ENCODE assay signal across 27 cellular contexts in the genomic region with DNA sequence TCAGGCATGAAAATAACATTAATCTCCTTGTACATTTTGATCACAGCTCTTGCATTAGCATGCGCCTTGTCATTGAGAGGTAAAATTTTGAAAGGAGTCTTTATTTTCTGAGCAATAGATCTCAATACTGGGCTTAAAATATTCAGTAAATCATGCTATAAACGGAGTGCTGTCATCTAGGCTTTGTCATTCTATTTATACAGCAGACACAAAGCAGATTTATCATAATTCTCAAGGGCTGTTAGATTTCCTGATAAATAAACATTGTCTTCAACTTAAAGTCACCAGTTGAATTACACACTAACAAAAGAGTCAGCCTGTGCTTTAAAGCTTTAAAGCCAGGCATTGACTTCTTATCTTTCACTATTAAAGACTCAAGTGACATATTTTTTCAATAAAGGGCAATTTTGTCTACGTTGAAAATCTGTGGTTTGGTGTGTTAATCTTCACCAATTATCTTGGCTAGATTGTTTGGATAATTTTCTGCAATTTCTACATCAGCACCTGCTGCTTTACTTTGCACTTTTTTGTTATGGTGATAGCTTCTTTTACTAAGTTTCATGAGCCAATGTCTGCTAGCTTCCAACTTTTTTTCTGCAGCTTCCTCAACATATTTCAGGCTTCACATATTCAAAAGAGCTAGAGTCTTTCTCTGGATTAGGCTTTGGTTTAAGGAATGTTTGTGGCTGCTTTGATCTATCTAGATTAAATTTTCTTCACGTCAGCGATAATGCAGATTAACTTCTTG. TPM values are rescaled to one million over a fixed set of nuclear protein-coding genes. Genes with fewer than 3 reads are reported as not detected.
DNase-seq lines count a peak whose midpoint lies in the region; ATAC-seq and TF ChIP-seq lines count a peak whose summit lies in the region.
"Had no signal": no experiment of that assay in that cellular context is flagged by ENCODE, and none has a peak within 500 bp of the region (broad histone marks: within the 10 kb centered on the region; RNA-seq: fewer than 3 reads in every experiment).

No MANE protein-coding gene starts in this region.

- in situ Hi-C loops in HAP-1 (cut with MboI; ENCODE audit: low sequenced_read_pairs), result no loop called here

- H3K36me3 Mint-ChIP-seq in nephron (ENCODE audit: low read depth), result no peaks in the 10 kb centered on the region
- no peaks in the 10 kb centered on the region for H3K36me3 Mint-ChIP-seq in stimulated activated naive B cell treated with anti-CD40 and anti-IgM and Interleukin-4, amounts not matched to agents 10 μg/mL and 1 μg/mL and 100 μg/mL, for 72 hours
- H3K36me3 Mint-ChIP-seq in CD8-positive, alpha-beta memory T cell, result no peaks in the 10 kb centered on the region
- H3K36me3 Mint-ChIP-seq: activated naive CD4-positive, alpha-beta T cell treated with anti-CD3 and anti-CD28 coated beads, Interleukin-2, amount 50 U/mL, for 24 hours; natural killer cell treated with Interleukin-12 subunit alpha and Interleukin-12 subunit beta and Interleukin-15 and Interleukin-18, amount 100 ng/mL, for 72 hours; type B pancreatic cell had no signal

- POLR2A ChIA-PET in CD8-positive, alpha-beta memory T cell (lab: Charles Lee), result no interaction called here

- H3K36me3 ChIP-seq in HAP-1 (replicated peaks), result no peaks in the 10 kb centered on the region
- H3K36me3 ChIP-seq in CD8-positive, alpha-beta memory T cell (ENCODE audit: insufficient read depth, low read length), result no peaks in the 10 kb centered on the region
- H3K36me3 ChIP-seq: ascending aorta, esophagus muscularis mucosa had no signal

- peaks cover 12% of the 10 kb centered on the region for H3K4me1 Mint-ChIP-seq in nephron
- H3K4me1 Mint-ChIP-seq in stimulated activated naive B cell treated with anti-CD40 and anti-IgM and Interleukin-4, amounts not matched to agents 10 μg/mL and 1 μg/mL and 100 μg/mL, for 72 hours, result no peaks in the 10 kb centered on the region
- H3K4me1 Mint-ChIP-seq in CD8-positive, alpha-beta memory T cell, result no peaks in the 10 kb centered on the region
- H3K4me1 Mint-ChIP-seq: activated CD4-positive, alpha-beta T cell treated with anti-CD3 and anti-CD28 coated beads for 36 hours; activated naive CD4-positive, alpha-beta T cell treated with anti-CD3 and anti-CD28 coated beads, Interleukin-2, amount 50 U/mL, for 24 hours had no signal

- H3K4me1 ChIP-seq in HAP-1, result peaks cover 17% of the 10 kb centered on the region
- no peaks in the 10 kb centered on the region for H3K4me1 ChIP-seq in CD8-positive, alpha-beta memory T cell (ENCODE audit: insufficient read depth, low read length)
- H3K4me1 ChIP-seq: ascending aorta, esophagus muscularis mucosa had no signal

- peak overlapping the region; percentile 58 to 65 (median 64) for H3K27ac Mint-ChIP-seq in nephron
- H3K27ac Mint-ChIP-seq in stimulated activated naive B cell treated with anti-CD40 and anti-IgM and Interleukin-4, amounts not matched to agents 10 μg/mL and 1 μg/mL and 100 μg/mL, for 72 hours, result no peak overlapping the region
- no peak overlapping the region for H3K27ac Mint-ChIP-seq in CD8-positive, alpha-beta memory T cell
- H3K27ac Mint-ChIP-seq: activated CD4-positive, alpha-beta T cell treated with anti-CD3 and anti-CD28 coated beads for 36 hours; activated naive CD4-positive, alpha-beta T cell treated with anti-CD3 and anti-CD28 coated beads, Interleukin-2, amount 50 U/mL, for 24 hours; activated T-cell treated with anti-CD3 and anti-CD28 coated beads, Interleukin-2, amount 50 U/mL, for 72 hours; CD4-positive, alpha-beta T cell; natural killer cell treated with Interleukin-12 subunit alpha and Interleukin-12 subunit beta and Interleukin-15 and Interleukin-18, amount 100 ng/mL, for 72 hours had no signal

- DNase-seq in HAP-1 (ENCODE audit: low spot score in 2 of 2), result peak; percentile 23 to 95
- peak in 2 of 3 experiments; percentile 16 to 75 for DNase-seq in NCI-H1417 (lab: John Stamatoyannopoulos, UW)
- DNase-seq in SHP77 (lab: John Stamatoyannopoulos, UW), result peak; percentile 23 to 35
- no peak for DNase-seq in pons (ENCODE audit: low spot score)
- no peak for DNase-seq in stimulated activated naive B cell treated with anti-CD40 and anti-IgM and Interleukin-4, amounts not matched to agents 10 μg/mL and 1 μg/mL and 100 μg/mL, for 72 hours
- DNase-seq in CD8-positive, alpha-beta memory T cell, result no peak
- DNase-seq: activated CD4-positive, alpha-beta T cell treated with anti-CD3 and anti-CD28 coated beads for 36 hours; activated T-cell treated with anti-CD3 and anti-CD28 coated beads, Interleukin-2, amount 50 U/mL, for 72 hours; CD4-positive, alpha-beta T cell; effector CD4-positive, alpha-beta T cell; GOT3; left cardiac atrium; NCI-H1694 treated with DMSO at 0.1 percent for 48 hours; NCI-H446; RPMI8226; stimulated activated CD4-positive, alpha-beta T cell treated with anti-CD3 and anti-CD28 coated beads, Interleukin-12 subunit alpha, Interleukin-12 subunit beta, amount 100 ng/mL, for 4 hours; SW 1271 had no signal

- CTCF ChIA-PET in CD8-positive, alpha-beta memory T cell (lab: Charles Lee), result no interaction called here

- no peak overlapping the region for H3K27ac ChIP-seq in CD8-positive, alpha-beta memory T cell (ENCODE audit: low read depth, low read length)
- H3K27ac ChIP-seq: ascending aorta, esophagus muscularis mucosa had no signal

- TF ChIP-seq CTCF in nephron (IDR thresholded peaks at IDR 0.05; ENCODE audit: unreplicated experiment in 3 of 3), result no peak

- ATAC-seq in stimulated activated naive B cell treated with anti-CD40 and anti-IgM and Interleukin-4, amounts not matched to agents 10 μg/mL and 1 μg/mL and 100 μg/mL, for 72 hours (replicated peaks), result no peak
- ATAC-seq in HG02610 (IDR thresholded peaks at IDR 0.05; ENCODE audit: unreplicated experiment), result no peak
- ATAC-seq: activated CD4-positive, alpha-beta T cell treated with anti-CD3 and anti-CD28 coated beads for 36 hours; activated T-cell treated with anti-CD3 and anti-CD28 coated beads, Interleukin-2, amount 50 U/mL, for 72 hours; natural killer cell treated with Interleukin-12 subunit alpha and Interleukin-12 subunit beta and Interleukin-15 and Interleukin-18, amount 100 ng/mL, for 72 hours had no signal

- 0 out of 2 replicates have a peak, but pooled peaks cover 7% of the 10 kb centered on the region for H3K9me3 ChIP-seq in HAP-1
- H3K9me3 ChIP-seq in CD8-positive, alpha-beta memory T cell (ENCODE audit: low read length), result no peaks in the 10 kb centered on the region
- H3K9me3 ChIP-seq: ascending aorta had no signal

- no peaks in the 10 kb centered on the region for H3K27me3 Mint-ChIP-seq in nephron (ENCODE audit: low read depth)
- H3K27me3 Mint-ChIP-seq in stimulated activated naive B cell treated with anti-CD40 and anti-IgM and Interleukin-4, amounts not matched to agents 10 μg/mL and 1 μg/mL and 100 μg/mL, for 72 hours, result no peaks in the 10 kb centered on the region
- no peaks in the 10 kb centered on the region for H3K27me3 Mint-ChIP-seq in CD8-positive, alpha-beta memory T cell
- H3K27me3 Mint-ChIP-seq: activated naive CD4-positive, alpha-beta T cell treated with anti-CD3 and anti-CD28 coated beads, Interleukin-2, amount 50 U/mL, for 24 hours; CD4-positive, alpha-beta T cell; natural killer cell treated with Interleukin-12 subunit alpha and Interleukin-12 subunit beta and Interleukin-15 and Interleukin-18, amount 100 ng/mL, for 72 hours; type B pancreatic cell had no signal

- no peaks in the 10 kb centered on the region for H3K9me3 Mint-ChIP-seq in nephron
- peaks cover 0 to 3% of the 10 kb centered on the region in 2 donors for H3K9me3 Mint-ChIP-seq in stimulated activated naive B cell treated with anti-CD40 and anti-IgM and Interleukin-4, amounts not matched to agents 10 μg/mL and 1 μg/mL and 100 μg/mL, for 72 hours
- H3K9me3 Mint-ChIP-seq in CD8-positive, alpha-beta memory T cell, result peaks cover 0 to 8% (median 0%) of the 10 kb centered on the region in 5 donors
- H3K9me3 Mint-ChIP-seq: activated naive CD4-positive, alpha-beta T cell treated with anti-CD3 and anti-CD28 coated beads, Interleukin-2, amount 50 U/mL, for 24 hours; activated T-cell treated with anti-CD3 and anti-CD28 coated beads, Interleukin-2, amount 50 U/mL, for 72 hours; CD4-positive, alpha-beta T cell; type B pancreatic cell had no signal

- H3K27me3 ChIP-seq in HAP-1 (ENCODE audit: low read depth), result no peaks in the 10 kb centered on the region
- no peaks in the 10 kb centered on the region for H3K27me3 ChIP-seq in CD8-positive, alpha-beta memory T cell (ENCODE audit: insufficient read depth, low read length, poor library complexity, severe bottlenecking)
- H3K27me3 ChIP-seq: ascending aorta had no signal

- no peak overlapping the region for H3K4me3 Mint-ChIP-seq in nephron
- H3K4me3 Mint-ChIP-seq in stimulated activated naive B cell treated with anti-CD40 and anti-IgM and Interleukin-4, amounts not matched to agents 10 μg/mL and 1 μg/mL and 100 μg/mL, for 72 hours, result no peak overlapping the region
- H3K4me3 Mint-ChIP-seq in CD8-positive, alpha-beta memory T cell, result no peak overlapping the region
- H3K4me3 Mint-ChIP-seq: activated CD4-positive, alpha-beta T cell treated with anti-CD3 and anti-CD28 coated beads for 36 hours; activated naive CD4-positive, alpha-beta T cell treated with anti-CD3 and anti-CD28 coated beads, Interleukin-2, amount 50 U/mL, for 24 hours; activated T-cell treated with anti-CD3 and anti-CD28 coated beads, Interleukin-2, amount 50 U/mL, for 72 hours; CD4-positive, alpha-beta T cell; natural killer cell treated with Interleukin-12 subunit alpha and Interleukin-12 subunit beta and Interleukin-15 and Interleukin-18, amount 100 ng/mL, for 72 hours; type B pancreatic cell had no signal

- H3K4me3 ChIP-seq in HAP-1, result no peak overlapping the region
- H3K4me3 ChIP-seq in CD8-positive, alpha-beta memory T cell (ENCODE audit: low read length), result no peak overlapping the region
- H3K4me3 ChIP-seq: ascending aorta, esophagus muscularis mucosa had no signal

RNA-seq across cellular contexts. Expression of a gene that starts 27.9 kb away (rescaled TPM):
- total RNA-seq in CD8-positive, alpha-beta memory T cell, result not detected
- not detected for polyA plus RNA-seq in CD8-positive, alpha-beta memory T cell
- total RNA-seq: activated CD4-positive, alpha-beta T cell treated with anti-CD3 and anti-CD28 coated beads for 36 hours; activated CD8-positive, alpha-beta memory T cell treated with anti-CD3 and anti-CD28 coated beads for 36 hours; activated T-cell treated with anti-CD3 and anti-CD28 coated beads, Interleukin-2, amount 50 U/mL, for 72 hours; CD4-positive, alpha-beta T cell; chondrocyte; esophagus muscularis mucosa; mesenteric fat pad; natural killer cell treated with Interleukin-12 subunit alpha and Interleukin-12 subunit beta and Interleukin-15 and Interleukin-18, amount 100 ng/mL, for 72 hours had no signal

Comparison
In these comparisons a context has a peak if more than half of its experiments do, and no peak if none do; other contexts are left out.
1. DNase-seq: peak in HAP-1 (2 of 2), NCI-H1417 (2 of 3) and SHP77 (2 of 2); none in pons (single experiment), stimulated activated naive B cell treated with anti-CD40 and anti-IgM and Interleukin-4, amounts not matched to agents 10 μg/mL and 1 μg/mL and 100 μg/mL, for 72 hours (single experiment) and CD8-positive, alpha-beta memory T cell (0 of 5).
2. H3K27ac Mint-ChIP-seq: peak in nephron (3 of 3); none in stimulated activated naive B cell treated with anti-CD40 and anti-IgM and Interleukin-4, amounts not matched to agents 10 μg/mL and 1 μg/mL and 100 μg/mL, for 72 hours (single experiment) and CD8-positive, alpha-beta memory T cell (0 of 8).